In genomic region chr9:137130176-137130755, GRCh38 we compare ENCODE assay signal across 9 cellular contexts. TPM values are rescaled to one million over a fixed set of nuclear protein-coding genes. Genes with fewer than 3 reads are reported as not detected.
A peak's percentile ranks its signal among the peaks of the same experiment; 100 is the strongest.
DNase-seq lines count a peak whose midpoint lies in the region; ATAC-seq and TF ChIP-seq lines count a peak whose summit lies in the region.
"Had no signal": no experiment of that assay in that cellular context is flagged by ENCODE, and none has a peak within 500 bp of the region (broad histone marks: within the 10 kb centered on the region; RNA-seq: fewer than 3 reads in every experiment).

No MANE protein-coding gene starts in this region.

- H3K9me3 ChIP-seq in DND-41 (ENCODE audit: insufficient read depth, low read length, severe bottlenecking) = no peaks in the 10 kb centered on the region
- no peaks in the 10 kb centered on the region for H3K9me3 ChIP-seq in HCT116 (ENCODE audit: control insufficient read depth in 1 of 2, insufficient read depth in 1 of 2, low read depth in 1 of 2, low read length in 2 of 2)
- H3K9me3 ChIP-seq in SU-DHL-6 (ENCODE audit: insufficient read depth, low read length) = no peaks in the 10 kb centered on the region
- H3K9me3 ChIP-seq in heart right ventricle = peaks cover 0 to 15% (median 0%) of the 10 kb centered on the region in 11 donors

- TF ChIP-seq CTCF in DND-41 (IDR thresholded peaks at IDR 0.05; ENCODE audit: borderline replicate concordance, extremely low read depth, low read length, poor library complexity, severe bottlenecking) = no peak
- no peak for TF ChIP-seq CTCF in HCT116 (IDR thresholded peaks at IDR 0.05 in 2 of 3, conservative IDR thresholded peaks at IDR 0.05 in 1 of 3; ENCODE audit: borderline replicate concordance in 1 of 3, insufficient read depth in 1 of 3, low read depth in 2 of 3, low read length in 2 of 3)
- no peak for TF ChIP-seq CTCF in SU-DHL-6 (IDR thresholded peaks at IDR 0.05; ENCODE audit: insufficient read depth, low read length, poor library complexity, severe bottlenecking)
- TF ChIP-seq CTCF in heart right ventricle (IDR thresholded peaks at IDR 0.05) = no peak
- TF ChIP-seq CTCF in GM20000 (IDR thresholded peaks at IDR 0.05; ENCODE audit: extremely low read depth, missing control alignments) = no peak

- no peak overlapping the region for H3K27ac Mint-ChIP-seq in stimulated activated memory B cell treated with anti-CD40 and anti-IgM and Interleukin-4, amounts not matched to agents 10 μg/mL and 1 μg/mL and 100 μg/mL, for 72 hours

- CTCF ChIA-PET in HCT116 (lab: Charles Lee) = interaction anchor here (0.9 to 3.3 kb wide), 5 partner anchors 20 to 106 kb away, joined by 3 to 21 read pairs (median 8); partner anchors contain the start of gene RNF224

- H3K4me1 ChIP-seq in DND-41 (ENCODE audit: insufficient read depth, low read length) (peaks cover 36% of the 10 kb centered on the region), HCT116 (ENCODE audit: control insufficient read depth in 1 of 2, insufficient read depth in 2 of 2, low read length in 2 of 2) (peaks cover 28 to 42% of the 10 kb centered on the region in 2 experiments), heart right ventricle (peaks cover 9 to 42% (median 28%) of the 10 kb centered on the region in 9 donors)

- peaks cover 5% of the 10 kb centered on the region for H3K36me3 Mint-ChIP-seq in stimulated activated memory B cell treated with anti-CD40 and anti-IgM and Interleukin-4, amounts not matched to agents 10 μg/mL and 1 μg/mL and 100 μg/mL, for 72 hours

- H3F3A ChIP-seq in SU-DHL-6 (ENCODE audit: insufficient read depth) = peaks cover 25% of the 10 kb centered on the region

- peak overlapping the region; percentile 87 for H3K4me2 ChIP-seq in DND-41 (ENCODE audit: insufficient read depth, low read length)
- H3K4me2 ChIP-seq in HCT116 (ENCODE audit: low read length) = peak overlapping the region; percentile 86
- peak overlapping the region; percentile 87 for H3K4me2 ChIP-seq in SU-DHL-6 (ENCODE audit: low read depth, low read length, poor library complexity, severe bottlenecking)

- H3K27me3 ChIP-seq in DND-41 (ENCODE audit: insufficient read depth, low read length, poor library complexity) (no peaks in the 10 kb centered on the region), HCT116 (ENCODE audit: insufficient read depth, low read length) (no peaks in the 10 kb centered on the region), SU-DHL-6 (ENCODE audit: low read length) (no peaks in the 10 kb centered on the region), heart right ventricle (peaks cover 0 to 43% (median 26%) of the 10 kb centered on the region in 7 donors)

- WGBS in heart right ventricle, 2 donors = 6 to 8% methylated on average over 58 of the region's 58 CpGs

- H3K9me2 ChIP-seq in HCT116 (ENCODE audit: insufficient read depth) (no peaks in the 10 kb centered on the region), SU-DHL-6 (replicated peaks; ENCODE audit: insufficient read depth, low read length) (no peaks in the 10 kb centered on the region)

- H3K79me2 ChIP-seq in DND-41 (ENCODE audit: insufficient read depth, low read length) = peaks cover 40% of the 10 kb centered on the region
- peaks cover 31% of the 10 kb centered on the region for H3K79me2 ChIP-seq in HCT116 (ENCODE audit: insufficient read depth, low read length)
- peaks cover 15% of the 10 kb centered on the region for H3K79me2 ChIP-seq in SU-DHL-6 (ENCODE audit: insufficient read depth, low read length)

- H3K9ac ChIP-seq in DND-41 (ENCODE audit: low read depth, low read length) = peak overlapping the region; percentile 91
- 0 out of 2 replicates have a peak overlapping the region, but pooled peaks have one; percentile 97 for H3K9ac ChIP-seq in HCT116 (ENCODE audit: low read length)
- peak overlapping the region; percentile 81 for H3K9ac ChIP-seq in SU-DHL-6 (ENCODE audit: low read length)

- no peaks in the 10 kb centered on the region for H3K9me3 Mint-ChIP-seq in stimulated activated memory B cell treated with anti-CD40 and anti-IgM and Interleukin-4, amounts not matched to agents 10 μg/mL and 1 μg/mL and 100 μg/mL, for 72 hours

- no peaks in the 10 kb centered on the region for H4K20me1 ChIP-seq in DND-41 (ENCODE audit: insufficient read depth, low read length)
- H4K20me1 ChIP-seq in HCT116 (ENCODE audit: insufficient read depth) = 0 out of 2 replicates have a peak, but pooled peaks cover 3% of the 10 kb centered on the region
- no peaks in the 10 kb centered on the region for H4K20me1 ChIP-seq in SU-DHL-6 (ENCODE audit: low read depth, low read length)

- DNase-seq in DND-41 = no peak
- no peak for DNase-seq in HCT116 (ENCODE audit: low read depth, low spot score)
- DNase-seq in heart right ventricle = no peak
- DNase-seq in GM20000 (ENCODE audit: low spot score) = no peak
- no peak for DNase-seq in NCI-H446 treated with DMSO at 0.1 percent for 48 hours (lab: John Stamatoyannopoulos, UW)
- DNase-seq in NAMALWA (ENCODE audit: low spot score) = no peak

- H3K27ac ChIP-seq in DND-41 (ENCODE audit: low read length) (peak overlapping the region; percentile 91), HCT116 (ENCODE audit: low read depth, low read length) (peak overlapping the region; percentile 89), SU-DHL-6 (ENCODE audit: low read depth, low read length) (peak overlapping the region; percentile 90), heart right ventricle (peak overlapping the region in 9 of 10 donors; percentile 67 to 87 (median 82))

- peak overlapping the region; percentile 96 for H2AFZ ChIP-seq in DND-41 (ENCODE audit: low read depth, low read length)
- H2AFZ ChIP-seq in HCT116 (ENCODE audit: low read depth, low read length, poor library complexity, severe bottlenecking) = no peak overlapping the region
- H2AFZ ChIP-seq in SU-DHL-6 (ENCODE audit: low read depth, low read length, severe bottlenecking) = peak overlapping the region; percentile 90

- H3K4me3 ChIP-seq in DND-41 (ENCODE audit: low read depth in 1 of 2, low read length in 2 of 2) = peak overlapping the region; percentile 85 to 98; a peak in 3 of 4 replicates
- peak overlapping the region; percentile 85 to 94; a peak in 3 of 4 replicates for H3K4me3 ChIP-seq in HCT116 (replicated peaks in 1 of 2; ENCODE audit: low read depth in 1 of 2, low read length in 2 of 2)
- peak overlapping the region; percentile 61 for H3K4me3 ChIP-seq in SU-DHL-6 (ENCODE audit: insufficient read depth, low read length, poor library complexity, severe bottlenecking)
- peak overlapping the region; percentile 50 to 94 (median 82) for H3K4me3 ChIP-seq in heart right ventricle

- TF ChIP-seq RAD21 in HCT116 (IDR thresholded peaks at IDR 0.05; ENCODE audit: low read depth) = no peak

- peak overlapping the region; percentile 84 for H3K4me3 Mint-ChIP-seq in stimulated activated memory B cell treated with anti-CD40 and anti-IgM and Interleukin-4, amounts not matched to agents 10 μg/mL and 1 μg/mL and 100 μg/mL, for 72 hours

- H3K36me3 ChIP-seq in DND-41 (ENCODE audit: insufficient read depth, low read length) (no peaks in the 10 kb centered on the region; the same call in 1 of the 2 replicates), HCT116 (ENCODE audit: control insufficient read depth in 1 of 2, insufficient read depth in 2 of 2, low read length in 2 of 2) (no peaks in the 10 kb centered on the region), SU-DHL-6 (ENCODE audit: low read length) (no peaks in the 10 kb centered on the region), heart right ventricle (no peaks in the 10 kb centered on the region)

- peaks cover 10% of the 10 kb centered on the region for H3K27me3 Mint-ChIP-seq in stimulated activated memory B cell treated with anti-CD40 and anti-IgM and Interleukin-4, amounts not matched to agents 10 μg/mL and 1 μg/mL and 100 μg/mL, for 72 hours

- BruUV-seq in HCT116 (replicated peaks; lab: Mats Ljungman, UMichigan) = no TSS peak

- ATAC-seq in DND-41 (ENCODE audit: insufficient read depth, low read depth) (no peak), HCT116 (no peak), heart right ventricle (peak in 2 of 8 donors; percentile 3 to 7)
- ATAC-seq in stimulated activated memory B cell treated with anti-CD40 and anti-IgM and Interleukin-4, amounts not matched to agents 10 μg/mL and 1 μg/mL and 100 μg/mL, for 72 hours = peak; percentile 31

- intact Hi-C loops in HCT116 (cut with micrococcal nuclease) = no loop called here
- intact Hi-C loops in heart right ventricle (cut with DNase I) = loop anchor here in 2 of 10 donors (10.0 kb wide), 1 partner anchor 55 kb away; the partner anchor contains the start of genes ANAPC2 (in 2 of the 2) and SSNA1 (in 2 of the 2)

- peaks cover 32% of the 10 kb centered on the region for H3K4me1 Mint-ChIP-seq in stimulated activated memory B cell treated with anti-CD40 and anti-IgM and Interleukin-4, amounts not matched to agents 10 μg/mL and 1 μg/mL and 100 μg/mL, for 72 hours

- TF ChIP-seq POLR2A in HCT116 (IDR thresholded peaks at IDR 0.05; ENCODE audit: borderline replicate concordance, extremely low read depth, insufficient read depth, insufficient read length) = no peak

- RAD21 ChIA-PET in HCT116 (lab: Charles Lee; ENCODE audit: low non-redundant PET in 1 of 2, low total read pairs in 2 of 2, uncharacterized antibody in 2 of 2, unreplicated experiment in 2 of 2) = interaction anchor here in 1 of 2 experiments (0.6 to 1.0 kb wide), 3 partner anchors 21 to 106 kb away, joined by 3 read pairs; partner anchors contain the start of gene RNF224

- POLR2A ChIA-PET in HCT116 (lab: Charles Lee) = interaction anchor here (0.9 to 1.6 kb wide), 5 partner anchors 20 to 97 kb away, joined by 3 to 20 read pairs (median 4); partner anchors contain the start of genes MAN1B1, RNF224 and TPRN

RNA-seq across cellular contexts. Expression of gene GRIN1, which starts 8.7 kb away (rescaled TPM):
- 23.1 TPM for total RNA-seq in HCT116 (2021; ENCODE audit: unreplicated experiment)
- 8.6 and 12.5 TPM in 2 replicates for polyA plus RNA-seq in HCT116 (2012)
- not detected for total RNA-seq in heart right ventricle
- polyA plus RNA-seq in heart right ventricle = not detected

RNA-seq across cellular contexts. Expression of gene DPP7, which starts 15.7 kb away (rescaled TPM):
- total RNA-seq in HCT116 (2021; ENCODE audit: unreplicated experiment) (291 TPM), heart right ventricle (100 to 1,000 TPM in 7 of 10 donors, 10 to 100 TPM in 3; 91.4 to 167 (median 118) TPM)
- polyA plus RNA-seq in HCT116 (2012) = 302 and 326 TPM in 2 replicates
- polyA plus RNA-seq in heart right ventricle = 100 to 1,000 TPM; 152 to 677 TPM

RNA-seq across cellular contexts. Expression of gene LRRC26, which starts 39.6 kb away (rescaled TPM):
- 2.4 TPM for total RNA-seq in HCT116 (2021; ENCODE audit: unreplicated experiment)
- polyA plus RNA-seq in HCT116 (2012) = 2.1 and 2.9 TPM in 2 replicates
- total RNA-seq in heart right ventricle = not detected
- not detected for polyA plus RNA-seq in heart right ventricle
- total RNA-seq: T-helper 1 cell treated with Interleukin-12 subunit alpha and Interleukin-12 subunit beta and Interleukin-4 antibody, amounts not matched to agents 30 ng/mL and 1 ng/mL, for 36 hours had no signal

RNA-seq across cellular contexts. Expression of gene TMEM210, which starts 41.6 kb away (rescaled TPM):
- not detected for total RNA-seq in HCT116 (2021; ENCODE audit: unreplicated experiment)
- not detected in 2 replicates for polyA plus RNA-seq in HCT116 (2012)
- not detected for total RNA-seq in heart right ventricle
- not detected for polyA plus RNA-seq in heart right ventricle
- total RNA-seq: T-helper 1 cell treated with Interleukin-12 subunit alpha and Interleukin-12 subunit beta and Interleukin-4 antibody, amounts not matched to agents 30 ng/mL and 1 ng/mL, for 36 hours had no signal

RNA-seq across cellular contexts. Expression of gene MAN1B1, which starts 43.5 kb away (rescaled TPM):
- total RNA-seq in HCT116 (2021; ENCODE audit: unreplicated experiment) = 50.9 TPM
- 53.6 and 53.7 TPM in 2 replicates for polyA plus RNA-seq in HCT116 (2012)
- 10 to 100 TPM; 16.9 to 27.7 (median 20.9) TPM for total RNA-seq in heart right ventricle
- polyA plus RNA-seq in heart right ventricle = 10 to 100 TPM; 25.5 to 71.4 TPM

Comparison
In these comparisons a context has a peak if more than half of its experiments do, and no peak if none do; other contexts are left out.
1. RNA of gene GRIN1, which starts 8.7 kb away (total RNA-seq): 23.1 TPM in HCT116 (single experiment); not detected in heart right ventricle; every median in the first group is over 10 times any median in the second.
2. Peak in every context shown above with its lines, with median percentiles within 50 percentile points of each other: H3K27ac ChIP-seq, H3K4me2 ChIP-seq, H3K4me3 ChIP-seq and H3K9ac ChIP-seq.